ENCODE assay signal across 1 cellular context in the genomic region with DNA sequence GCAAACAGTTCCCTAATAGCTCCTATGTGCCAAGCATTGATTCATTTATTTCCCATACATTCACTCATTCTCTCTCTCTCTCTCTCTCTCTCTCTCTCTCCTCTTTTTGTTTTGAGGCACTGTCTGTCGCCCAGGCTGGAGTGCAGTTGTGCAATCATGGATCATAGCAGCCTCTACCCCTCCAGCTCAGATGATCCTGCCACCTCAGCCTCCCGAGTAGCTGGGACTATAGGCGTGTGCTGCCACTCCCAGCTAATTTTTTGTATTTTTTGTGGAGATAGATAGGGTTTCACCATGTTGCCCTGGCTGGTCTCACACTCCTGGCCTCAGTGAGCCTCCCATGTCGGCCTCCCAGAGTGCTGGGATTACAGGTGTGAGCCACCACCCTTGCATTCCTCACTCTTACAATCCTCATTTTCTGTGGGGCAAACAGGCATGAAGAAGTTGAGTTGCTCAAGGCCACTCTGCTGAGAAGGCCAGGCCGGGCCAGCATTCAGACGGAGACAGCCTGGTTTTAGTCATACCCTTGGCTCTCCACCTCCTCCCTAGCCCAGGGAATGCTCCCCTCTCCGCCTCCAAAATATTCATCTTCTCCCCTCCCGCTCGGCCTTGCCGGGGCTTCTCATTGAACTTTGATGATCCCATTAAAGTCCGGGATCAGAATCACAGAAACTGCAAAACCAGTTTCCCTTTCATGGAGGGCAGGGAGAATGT.
TF ChIP-seq lines count a peak whose summit lies in the region.

No MANE protein-coding gene starts in this region.

TF ChIP-seq in H1, 55 proteins besides CTCF, POLR2A, EP300 and RAD21:
- TF ChIP-seq YY1 (IDR thresholded peaks at IDR 0.05; ENCODE audit: low read depth, low read length) (no peak), JUND (IDR thresholded peaks at IDR 0.05; ENCODE audit: low read length) (no peak), ZNF274 (IDR thresholded peaks at IDR 0.05; ENCODE audit: borderline replicate concordance, extremely low read depth, low read length) (no peak), RXRA (IDR thresholded peaks at IDR 0.05; ENCODE audit: insufficient read depth, low read depth, low read length) (no peak), CBX5 (IDR thresholded peaks at IDR 0.05; ENCODE audit: low read depth, low read length) (no peak), CREB1 (IDR thresholded peaks at IDR 0.05) (no peak), PHF8 (conservative IDR thresholded peaks at IDR 0.05; ENCODE audit: low read depth, low read length) (no peak), KDM5A (IDR thresholded peaks at IDR 0.05; ENCODE audit: low read length) (no peak), POU5F1 (IDR thresholded peaks at IDR 0.05; ENCODE audit: low read depth, low read length) (no peak), TAF1 (IDR thresholded peaks at IDR 0.05; ENCODE audit: low read depth, low read length) (no peak), RBBP5 (IDR thresholded peaks at IDR 0.05; ENCODE audit: borderline replicate concordance, low read depth, low read length) (no peak), RFX5 (IDR thresholded peaks at IDR 0.05; ENCODE audit: borderline replicate concordance, low read depth, low read length) (no peak), JUN (IDR thresholded peaks at IDR 0.05; ENCODE audit: low read depth, low read length) (no peak), GTF2F1 (IDR thresholded peaks at IDR 0.05; ENCODE audit: borderline replicate concordance, low read depth, low read length) (no peak), NANOG (IDR thresholded peaks at IDR 0.05; ENCODE audit: insufficient read depth, low read depth, low read length, poor library complexity, severe bottlenecking) (no peak)
TF ChIP-seq in H1: peak in this region for 0.
